ENCODE assay signal across 20 cellular contexts in the genomic region with DNA sequence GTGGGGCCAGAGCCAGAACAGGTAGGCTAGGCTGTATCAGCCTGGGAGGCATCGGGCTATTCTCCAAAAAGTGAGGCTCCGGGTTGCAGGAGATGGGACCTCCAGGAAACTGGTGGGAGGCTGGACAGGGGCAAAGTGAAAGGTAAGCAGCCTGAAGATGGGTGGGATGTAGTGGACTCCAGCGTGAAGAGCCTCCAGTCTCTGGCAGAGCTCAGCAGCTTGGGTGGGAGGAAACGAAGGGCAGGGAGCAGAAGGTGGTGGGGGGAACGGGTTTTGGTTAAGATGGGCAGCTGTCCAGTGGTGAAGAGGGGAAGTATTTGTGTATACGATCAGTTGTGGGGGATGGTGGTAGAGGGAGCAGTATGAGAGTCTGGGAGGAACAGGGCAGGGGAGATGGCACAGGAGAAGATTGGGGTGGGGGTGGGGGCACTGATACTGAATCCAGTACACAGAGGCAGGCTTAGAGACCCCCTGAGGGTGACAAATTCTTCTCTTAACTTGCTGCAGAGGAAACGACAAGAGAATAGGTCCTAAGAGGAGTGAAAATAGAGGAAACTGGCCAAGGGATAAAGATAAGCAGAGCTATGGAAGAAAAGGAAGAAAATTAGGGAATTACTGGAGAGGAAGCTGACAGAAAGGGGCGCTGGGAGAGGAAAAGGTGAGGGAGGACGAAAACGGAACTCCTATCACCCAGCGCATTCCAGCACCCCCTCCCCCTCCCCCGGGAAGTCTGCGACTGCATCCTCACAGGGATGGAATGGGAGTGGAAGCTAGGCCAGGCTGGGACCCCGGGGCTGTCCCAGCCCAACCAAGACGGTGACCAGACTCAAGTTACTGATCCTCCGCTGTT. TPM values are rescaled to one million over a fixed set of nuclear protein-coding genes. Genes with fewer than 3 reads are reported as not detected.
DNase-seq lines count a peak whose midpoint lies in the region; ATAC-seq lines count a peak whose summit lies in the region.
"Had no signal": no experiment of that assay in that cellular context is flagged by ENCODE, and none has a peak within 500 bp of the region (broad histone marks: within the 10 kb centered on the region; RNA-seq: fewer than 3 reads in every experiment).

No MANE protein-coding gene starts in this region.

- peaks cover 10% of the 10 kb centered on the region for H3K4me1 Mint-ChIP-seq in activated CD4-positive, alpha-beta T cell treated with anti-CD3 and anti-CD28 coated beads, Interleukin-2, amount 10 ng/mL, durations not matched to agents 24 days and 14 days
- peaks cover 18% of the 10 kb centered on the region for H3K4me1 Mint-ChIP-seq in activated T-helper 1 cell treated with anti-CD3 and anti-CD28 coated beads, Interleukin-12 subunit alpha, Interleukin-12 subunit beta, Interleukin-2, Interleukin-4 antibody, amounts not matched to agents 30 ng/mL and 10 ng/mL and 1 ng/mL, durations not matched to agents 14 hours and 24 hours and 36 hours (ENCODE audit: low read depth)
- peaks cover 38% of the 10 kb centered on the region for H3K4me1 Mint-ChIP-seq in stimulated activated effector memory CD8-positive, alpha-beta T cell treated with anti-CD3 and anti-CD28 coated beads, Interleukin-12 subunit alpha, Interleukin-12 subunit beta, amount 100 ng/mL, for 72 hours

- intact Hi-C loops in activated CD4-positive, alpha-beta T cell treated with anti-CD3 and anti-CD28 coated beads, Interleukin-2, amount 10 ng/mL, durations not matched to agents 24 days and 14 days (cut with micrococcal nuclease), result loop anchor here (5.0 kb wide), 1 partner anchor 52 kb away; no protein-coding TSS in a partner anchor
- intact Hi-C loops in activated T-helper 1 cell treated with anti-CD3 and anti-CD28 coated beads, Interleukin-12 subunit alpha, Interleukin-12 subunit beta, Interleukin-2, Interleukin-4 antibody, amounts not matched to agents 30 ng/mL and 10 ng/mL and 1 ng/mL, durations not matched to agents 14 hours and 24 hours and 36 hours (cut with micrococcal nuclease), result loop anchor here (10.0 kb wide), 1 partner anchor 380 kb away; the partner anchor contains the start of gene EGR4

- H3K9me3 Mint-ChIP-seq in activated CD4-positive, alpha-beta T cell treated with anti-CD3 and anti-CD28 coated beads, Interleukin-2, amount 10 ng/mL, durations not matched to agents 24 days and 14 days, result no peaks in the 10 kb centered on the region
- no peaks in the 10 kb centered on the region for H3K9me3 Mint-ChIP-seq in activated T-helper 1 cell treated with anti-CD3 and anti-CD28 coated beads, Interleukin-12 subunit alpha, Interleukin-12 subunit beta, Interleukin-2, Interleukin-4 antibody, amounts not matched to agents 30 ng/mL and 10 ng/mL and 1 ng/mL, durations not matched to agents 14 hours and 24 hours and 36 hours
- H3K9me3 Mint-ChIP-seq in stimulated activated effector memory CD8-positive, alpha-beta T cell treated with anti-CD3 and anti-CD28 coated beads, Interleukin-12 subunit alpha, Interleukin-12 subunit beta, amount 100 ng/mL, for 72 hours, result no peaks in the 10 kb centered on the region
- H3K9me3 Mint-ChIP-seq: activated naive CD4-positive, alpha-beta T cell treated with anti-CD3 and anti-CD28 coated beads for 36 hours; dendritic cell treated with granulocyte-macrophage colony-stimulating factor and Interleukin-4, amounts not matched to agents 40 ng/mL and 50 ng/mL, for 4 days; T-helper 2 cell treated with Interferon-gamma antibody and Interleukin-4, amounts not matched to agents 5 μg/mL and 100 μg/mL, for 36 hours had no signal

- peaks cover 72% of the 10 kb centered on the region for H3K27me3 Mint-ChIP-seq in activated CD4-positive, alpha-beta T cell treated with anti-CD3 and anti-CD28 coated beads, Interleukin-2, amount 10 ng/mL, durations not matched to agents 24 days and 14 days
- peaks cover 75% of the 10 kb centered on the region for H3K27me3 Mint-ChIP-seq in activated T-helper 1 cell treated with anti-CD3 and anti-CD28 coated beads, Interleukin-12 subunit alpha, Interleukin-12 subunit beta, Interleukin-2, Interleukin-4 antibody, amounts not matched to agents 30 ng/mL and 10 ng/mL and 1 ng/mL, durations not matched to agents 14 hours and 24 hours and 36 hours (ENCODE audit: insufficient read depth)

- H3K36me3 Mint-ChIP-seq in activated CD4-positive, alpha-beta T cell treated with anti-CD3 and anti-CD28 coated beads, Interleukin-2, amount 10 ng/mL, durations not matched to agents 24 days and 14 days (ENCODE audit: low read depth), result no peaks in the 10 kb centered on the region
- no peaks in the 10 kb centered on the region for H3K36me3 Mint-ChIP-seq in activated T-helper 1 cell treated with anti-CD3 and anti-CD28 coated beads, Interleukin-12 subunit alpha, Interleukin-12 subunit beta, Interleukin-2, Interleukin-4 antibody, amounts not matched to agents 30 ng/mL and 10 ng/mL and 1 ng/mL, durations not matched to agents 14 hours and 24 hours and 36 hours (ENCODE audit: low read depth)
- H3K36me3 Mint-ChIP-seq in stimulated activated effector memory CD8-positive, alpha-beta T cell treated with anti-CD3 and anti-CD28 coated beads, Interleukin-12 subunit alpha, Interleukin-12 subunit beta, amount 100 ng/mL, for 72 hours, result no peaks in the 10 kb centered on the region

- H3K4me3 Mint-ChIP-seq in activated CD4-positive, alpha-beta T cell treated with anti-CD3 and anti-CD28 coated beads, Interleukin-2, amount 10 ng/mL, durations not matched to agents 24 days and 14 days, result peak overlapping the region; percentile 11
- no peak overlapping the region for H3K4me3 Mint-ChIP-seq in activated T-helper 1 cell treated with anti-CD3 and anti-CD28 coated beads, Interleukin-12 subunit alpha, Interleukin-12 subunit beta, Interleukin-2, Interleukin-4 antibody, amounts not matched to agents 30 ng/mL and 10 ng/mL and 1 ng/mL, durations not matched to agents 14 hours and 24 hours and 36 hours
- H3K4me3 Mint-ChIP-seq in stimulated activated effector memory CD8-positive, alpha-beta T cell treated with anti-CD3 and anti-CD28 coated beads, Interleukin-12 subunit alpha, Interleukin-12 subunit beta, amount 100 ng/mL, for 72 hours, result peak overlapping the region; percentile 73
- H3K4me3 Mint-ChIP-seq: activated naive CD4-positive, alpha-beta T cell treated with anti-CD3 and anti-CD28 coated beads for 36 hours; dendritic cell treated with granulocyte-macrophage colony-stimulating factor and Interleukin-4, amounts not matched to agents 40 ng/mL and 50 ng/mL, for 4 days had no signal

- DNase-seq in activated CD4-positive, alpha-beta T cell treated with anti-CD3 and anti-CD28 coated beads, Interleukin-2, amount 10 ng/mL, durations not matched to agents 24 days and 14 days, result no peak
- no peak for DNase-seq in activated CD4-positive, alpha-beta T cell treated with anti-CD3 and anti-CD28 coated beads, Interleukin-2, amount 50 U/mL, for 4 hours
- no peak for DNase-seq in activated T-helper 1 cell treated with anti-CD3 and anti-CD28 coated beads, Interleukin-12 subunit alpha, Interleukin-12 subunit beta, Interleukin-2, Interleukin-4 antibody, amounts not matched to agents 30 ng/mL and 10 ng/mL and 1 ng/mL, durations not matched to agents 14 hours and 24 hours and 36 hours (ENCODE audit: low spot score)
- DNase-seq in islet precursor cell (peak; percentile 62), SK-N-DZ (ENCODE audit: low spot score) (no peak)
- DNase-seq in stimulated activated effector memory CD8-positive, alpha-beta T cell treated with anti-CD3 and anti-CD28 coated beads, Interleukin-12 subunit alpha, Interleukin-12 subunit beta, amount 100 ng/mL, for 72 hours (ENCODE audit: low spot score in 2 of 2), result no peak
- DNase-seq: activated naive CD4-positive, alpha-beta T cell treated with anti-CD3 and anti-CD28 coated beads for 36 hours; brain microvascular endothelial cell; DMS153; mammary epithelial cell; NCI-H1694; NCI-H510A; nucleus accumbens; right cardiac atrium had no signal

- no peak for ATAC-seq in stimulated activated effector memory CD8-positive, alpha-beta T cell treated with anti-CD3 and anti-CD28 coated beads, Interleukin-12 subunit alpha, Interleukin-12 subunit beta, amount 100 ng/mL, for 72 hours
- ATAC-seq in GM21529 (IDR thresholded peaks at IDR 0.05; ENCODE audit: unreplicated experiment), result no peak
- ATAC-seq in GM18517 (IDR thresholded peaks at IDR 0.05; ENCODE audit: unreplicated experiment), result no peak
- ATAC-seq: esophagus mucosa, right cardiac atrium had no signal

- no peak overlapping the region for H3K27ac Mint-ChIP-seq in activated CD4-positive, alpha-beta T cell treated with anti-CD3 and anti-CD28 coated beads, Interleukin-2, amount 10 ng/mL, durations not matched to agents 24 days and 14 days
- H3K27ac Mint-ChIP-seq in activated T-helper 1 cell treated with anti-CD3 and anti-CD28 coated beads, Interleukin-12 subunit alpha, Interleukin-12 subunit beta, Interleukin-2, Interleukin-4 antibody, amounts not matched to agents 30 ng/mL and 10 ng/mL and 1 ng/mL, durations not matched to agents 14 hours and 24 hours and 36 hours, result peak overlapping the region; percentile 31
- no peak overlapping the region for H3K27ac Mint-ChIP-seq in stimulated activated effector memory CD8-positive, alpha-beta T cell treated with anti-CD3 and anti-CD28 coated beads, Interleukin-12 subunit alpha, Interleukin-12 subunit beta, amount 100 ng/mL, for 72 hours
- H3K27ac Mint-ChIP-seq: activated naive CD4-positive, alpha-beta T cell treated with anti-CD3 and anti-CD28 coated beads for 36 hours; dendritic cell treated with granulocyte-macrophage colony-stimulating factor and Interleukin-4, amounts not matched to agents 40 ng/mL and 50 ng/mL, for 4 days had no signal

RNA-seq across cellular contexts. Expression of gene EMX1, which starts 2.9 kb away (rescaled TPM):
- 0.09 TPM in 1 of 2 replicates, not detected in the other for total RNA-seq in activated CD4-positive, alpha-beta T cell treated with anti-CD3 and anti-CD28 coated beads, Interleukin-2, amount 10 ng/mL, durations not matched to agents 24 days and 14 days
- not detected in 2 replicates for total RNA-seq in activated T-helper 1 cell treated with anti-CD3 and anti-CD28 coated beads, Interleukin-12 subunit alpha, Interleukin-12 subunit beta, Interleukin-2, Interleukin-4 antibody, amounts not matched to agents 30 ng/mL and 10 ng/mL and 1 ng/mL, durations not matched to agents 14 hours and 24 hours and 36 hours
- not detected in 2 replicates for polyA plus RNA-seq in SK-N-DZ (2014; cell fraction: cytosol; rRNA removed)
- 0.63 TPM in 1 of 2 replicates, not detected in the other for polyA plus RNA-seq in SK-N-DZ (2014; cell fraction: nucleus; rRNA removed)
- total RNA-seq: activated naive CD4-positive, alpha-beta T cell treated with anti-CD3 and anti-CD28 coated beads for 36 hours; esophagus mucosa; mammary epithelial cell; right cardiac atrium; urinary bladder had no signal
- polyA plus RNA-seq: mammary epithelial cell, urinary bladder had no signal

RNA-seq across cellular contexts. Expression of gene SPR, which starts 27.2 kb away (rescaled TPM):
- total RNA-seq in activated CD4-positive, alpha-beta T cell treated with anti-CD3 and anti-CD28 coated beads, Interleukin-2, amount 10 ng/mL, durations not matched to agents 24 days and 14 days, result 12.6 and 12.8 TPM in 2 replicates
- total RNA-seq in activated T-helper 1 cell treated with anti-CD3 and anti-CD28 coated beads, Interleukin-12 subunit alpha, Interleukin-12 subunit beta, Interleukin-2, Interleukin-4 antibody, amounts not matched to agents 30 ng/mL and 10 ng/mL and 1 ng/mL, durations not matched to agents 14 hours and 24 hours and 36 hours, result 10.9 and 11.2 TPM in 2 replicates
- polyA plus RNA-seq in SK-N-DZ (2014; cell fraction: cytosol; rRNA removed), result 7.3 and 8.6 TPM in 2 replicates
- polyA plus RNA-seq in SK-N-DZ (2014; cell fraction: nucleus; rRNA removed), result 3.8 and 5.1 TPM in 2 replicates
